ENCODE assay signal across 22 cellular contexts in genomic region chr2:146879882-146880281, GRCh38.
"Had no signal": no experiment of that assay in that cellular context is flagged by ENCODE, and none has a peak within 500 bp of the region (broad histone marks: within the 10 kb centered on the region; RNA-seq: fewer than 3 reads in every experiment).

No MANE protein-coding gene starts in this region.

- DNase-seq: activated CD4-positive, alpha-beta T cell treated with anti-CD3 and anti-CD28 coated beads for 4 hours; activated CD8-positive, alpha-beta memory T cell treated with anti-CD3 and anti-CD28 coated beads, Interleukin-2, amount 50 U/mL, for 4 hours; activated CD8-positive, alpha-beta T cell treated with anti-CD3 and anti-CD28 coated beads for 36 hours; activated gamma-delta T cell treated with Interleukin-2 at 50 U/mL for 16 hours; activated naive CD4-positive, alpha-beta T cell treated with anti-CD3 and anti-CD28 coated beads, Interleukin-2, amount 10 ng/mL, durations not matched to agents 7 days and 5 days; activated naive CD8-positive, alpha-beta T cell treated with anti-CD3 and anti-CD28 coated beads, Interleukin-2, amount 10 ng/mL, durations not matched to agents 7 days and 5 days; activated T-cell treated with anti-CD3 and anti-CD28 coated beads, Interleukin-2, amount 50 U/mL, for 72 hours; adrenal gland; aorta; central memory CD4-positive, alpha-beta T cell; MM.1S; NCI-H1105; NCI-H1436; NCI-H1694 treated with DMSO at 0.1 percent for 48 hours; NCI-H2029 treated with DMSO at 0.1 percent for 48 hours; NCI-H510A treated with DMSO at 0.1 percent for 48 hours; SJCRH30; SK-N-SH; T-helper 1 cell had no signal

- FAIRE-seq: bronchial epithelial cell had no signal

- ATAC-seq: activated CD4-positive, CD25-positive, alpha-beta regulatory T cell treated with anti-CD3 and anti-CD28 coated beads, Interleukin-2, amount 50 U/mL, for 24 hours; activated CD8-positive, alpha-beta T cell treated with anti-CD3 and anti-CD28 coated beads for 36 hours; activated T-cell treated with anti-CD3 and anti-CD28 coated beads, Interleukin-2, amount 50 U/mL, for 72 hours; Right ventricle myocardium inferior had no signal

- H3K4me3 ChIP-seq: adrenal gland, SJCRH30 had no signal
